1 cellular context compared by ENCODE assay signal in the genomic region with DNA sequence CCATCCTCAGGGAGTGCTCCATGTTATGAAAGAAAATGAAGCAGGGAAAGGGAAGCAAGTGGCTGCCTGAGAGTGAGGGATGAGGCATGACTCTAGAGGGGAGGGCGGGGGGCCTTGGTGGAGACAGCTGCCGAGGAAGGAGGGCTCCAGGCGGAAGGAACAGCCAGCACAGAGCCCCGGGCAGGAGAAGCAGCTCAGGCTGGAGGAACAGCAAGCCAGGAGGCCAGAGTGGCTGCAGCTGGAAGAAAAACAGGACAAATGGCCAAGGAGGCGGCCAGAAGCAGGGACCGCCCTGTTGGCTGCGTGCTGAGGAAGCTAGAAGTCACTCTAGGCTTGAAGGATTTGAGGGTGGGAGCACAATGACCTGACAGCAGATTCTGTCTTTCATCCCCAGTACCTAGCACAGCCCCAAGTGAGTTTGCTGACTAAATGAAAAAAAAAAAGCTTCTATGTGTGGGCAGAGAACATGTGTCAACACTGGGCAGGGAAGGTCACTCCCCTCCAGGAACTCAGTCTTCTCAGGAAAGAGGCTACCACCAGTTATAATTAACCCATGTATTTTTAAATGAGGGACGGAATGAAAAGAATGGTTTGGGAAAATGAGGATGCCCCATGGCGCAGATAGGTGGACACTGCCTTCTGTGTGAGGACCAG.
TF ChIP-seq lines count a peak whose summit lies in the region.

No MANE protein-coding gene starts in this region.

TF ChIP-seq in GM23338, 12 proteins besides CTCF, POLR2A, EP300 and RAD21 (continued from another document):
- TF ChIP-seq, protein P1, sequence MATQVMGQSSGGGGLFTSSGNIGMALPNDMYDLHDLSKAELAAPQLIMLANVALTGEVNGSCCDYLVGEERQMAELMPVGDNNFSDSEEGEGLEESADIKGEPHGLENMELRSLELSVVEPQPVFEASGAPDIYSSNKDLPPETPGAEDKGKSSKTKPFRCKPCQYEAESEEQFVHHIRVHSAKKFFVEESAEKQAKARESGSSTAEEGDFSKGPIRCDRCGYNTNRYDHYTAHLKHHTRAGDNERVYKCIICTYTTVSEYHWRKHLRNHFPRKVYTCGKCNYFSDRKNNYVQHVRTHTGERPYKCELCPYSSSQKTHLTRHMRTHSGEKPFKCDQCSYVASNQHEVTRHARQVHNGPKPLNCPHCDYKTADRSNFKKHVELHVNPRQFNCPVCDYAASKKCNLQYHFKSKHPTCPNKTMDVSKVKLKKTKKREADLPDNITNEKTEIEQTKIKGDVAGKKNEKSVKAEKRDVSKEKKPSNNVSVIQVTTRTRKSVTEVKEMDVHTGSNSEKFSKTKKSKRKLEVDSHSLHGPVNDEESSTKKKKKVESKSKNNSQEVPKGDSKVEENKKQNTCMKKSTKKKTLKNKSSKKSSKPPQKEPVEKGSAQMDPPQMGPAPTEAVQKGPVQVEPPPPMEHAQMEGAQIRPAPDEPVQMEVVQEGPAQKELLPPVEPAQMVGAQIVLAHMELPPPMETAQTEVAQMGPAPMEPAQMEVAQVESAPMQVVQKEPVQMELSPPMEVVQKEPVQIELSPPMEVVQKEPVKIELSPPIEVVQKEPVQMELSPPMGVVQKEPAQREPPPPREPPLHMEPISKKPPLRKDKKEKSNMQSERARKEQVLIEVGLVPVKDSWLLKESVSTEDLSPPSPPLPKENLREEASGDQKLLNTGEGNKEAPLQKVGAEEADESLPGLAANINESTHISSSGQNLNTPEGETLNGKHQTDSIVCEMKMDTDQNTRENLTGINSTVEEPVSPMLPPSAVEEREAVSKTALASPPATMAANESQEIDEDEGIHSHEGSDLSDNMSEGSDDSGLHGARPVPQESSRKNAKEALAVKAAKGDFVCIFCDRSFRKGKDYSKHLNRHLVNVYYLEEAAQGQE (IDR thresholded peaks at IDR 0.05; ENCODE audit: unreplicated experiment), result no peak
- no peak for TF ChIP-seq EZH2phosphoT487 (IDR thresholded peaks at IDR 0.05; ENCODE audit: unreplicated experiment)
- TF ChIP-seq, protein P2, sequence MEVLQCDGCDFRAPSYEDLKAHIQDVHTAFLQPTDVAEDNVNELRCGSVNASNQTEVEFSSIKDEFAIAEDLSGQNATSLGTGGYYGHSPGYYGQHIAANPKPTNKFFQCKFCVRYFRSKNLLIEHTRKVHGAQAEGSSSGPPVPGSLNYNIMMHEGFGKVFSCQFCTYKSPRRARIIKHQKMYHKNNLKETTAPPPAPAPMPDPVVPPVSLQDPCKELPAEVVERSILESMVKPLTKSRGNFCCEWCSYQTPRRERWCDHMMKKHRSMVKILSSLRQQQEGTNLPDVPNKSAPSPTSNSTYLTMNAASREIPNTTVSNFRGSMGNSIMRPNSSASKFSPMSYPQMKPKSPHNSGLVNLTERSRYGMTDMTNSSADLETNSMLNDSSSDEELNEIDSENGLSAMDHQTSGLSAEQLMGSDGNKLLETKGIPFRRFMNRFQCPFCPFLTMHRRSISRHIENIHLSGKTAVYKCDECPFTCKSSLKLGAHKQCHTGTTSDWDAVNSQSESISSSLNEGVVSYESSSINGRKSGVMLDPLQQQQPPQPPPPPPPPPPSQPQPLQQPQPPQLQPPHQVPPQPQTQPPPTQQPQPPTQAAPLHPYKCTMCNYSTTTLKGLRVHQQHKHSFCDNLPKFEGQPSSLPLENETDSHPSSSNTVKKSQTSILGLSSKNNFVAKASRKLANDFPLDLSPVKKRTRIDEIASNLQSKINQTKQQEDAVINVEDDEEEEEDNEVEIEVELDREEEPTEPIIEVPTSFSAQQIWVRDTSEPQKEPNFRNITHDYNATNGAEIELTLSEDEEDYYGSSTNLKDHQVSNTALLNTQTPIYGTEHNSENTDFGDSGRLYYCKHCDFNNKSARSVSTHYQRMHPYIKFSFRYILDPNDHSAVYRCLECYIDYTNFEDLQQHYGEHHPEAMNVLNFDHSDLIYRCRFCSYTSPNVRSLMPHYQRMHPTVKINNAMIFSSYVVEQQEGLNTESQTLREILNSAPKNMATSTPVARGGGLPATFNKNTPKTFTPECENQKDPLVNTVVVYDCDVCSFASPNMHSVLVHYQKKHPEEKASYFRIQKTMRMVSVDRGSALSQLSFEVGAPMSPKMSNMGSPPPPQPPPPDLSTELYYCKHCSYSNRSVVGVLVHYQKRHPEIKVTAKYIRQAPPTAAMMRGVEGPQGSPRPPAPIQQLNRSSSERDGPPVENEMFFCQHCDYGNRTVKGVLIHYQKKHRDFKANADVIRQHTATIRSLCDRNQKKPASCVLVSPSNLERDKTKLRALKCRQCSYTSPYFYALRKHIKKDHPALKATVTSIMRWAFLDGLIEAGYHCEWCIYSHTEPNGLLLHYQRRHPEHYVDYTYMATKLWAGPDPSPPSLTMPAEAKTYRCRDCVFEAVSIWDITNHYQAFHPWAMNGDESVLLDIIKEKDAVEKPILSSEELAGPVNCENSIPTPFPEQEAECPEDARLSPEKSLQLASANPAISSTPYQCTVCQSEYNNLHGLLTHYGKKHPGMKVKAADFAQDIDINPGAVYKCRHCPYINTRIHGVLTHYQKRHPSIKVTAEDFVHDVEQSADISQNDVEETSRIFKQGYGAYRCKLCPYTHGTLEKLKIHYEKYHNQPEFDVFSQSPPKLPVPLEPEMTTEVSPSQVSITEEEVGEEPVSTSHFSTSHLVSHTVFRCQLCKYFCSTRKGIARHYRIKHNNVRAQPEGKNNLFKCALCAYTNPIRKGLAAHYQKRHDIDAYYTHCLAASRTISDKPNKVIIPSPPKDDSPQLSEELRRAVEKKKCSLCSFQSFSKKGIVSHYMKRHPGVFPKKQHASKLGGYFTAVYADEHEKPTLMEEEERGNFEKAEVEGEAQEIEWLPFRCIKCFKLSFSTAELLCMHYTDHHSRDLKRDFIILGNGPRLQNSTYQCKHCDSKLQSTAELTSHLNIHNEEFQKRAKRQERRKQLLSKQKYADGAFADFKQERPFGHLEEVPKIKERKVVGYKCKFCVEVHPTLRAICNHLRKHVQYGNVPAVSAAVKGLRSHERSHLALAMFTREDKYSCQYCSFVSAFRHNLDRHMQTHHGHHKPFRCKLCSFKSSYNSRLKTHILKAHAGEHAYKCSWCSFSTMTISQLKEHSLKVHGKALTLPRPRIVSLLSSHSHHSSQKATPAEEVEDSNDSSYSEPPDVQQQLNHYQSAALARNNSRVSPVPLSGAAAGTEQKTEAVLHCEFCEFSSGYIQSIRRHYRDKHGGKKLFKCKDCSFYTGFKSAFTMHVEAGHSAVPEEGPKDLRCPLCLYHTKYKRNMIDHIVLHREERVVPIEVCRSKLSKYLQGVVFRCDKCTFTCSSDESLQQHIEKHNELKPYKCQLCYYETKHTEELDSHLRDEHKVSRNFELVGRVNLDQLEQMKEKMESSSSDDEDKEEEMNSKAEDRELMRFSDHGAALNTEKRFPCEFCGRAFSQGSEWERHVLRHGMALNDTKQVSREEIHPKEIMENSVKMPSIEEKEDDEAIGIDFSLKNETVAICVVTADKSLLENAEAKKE (CRISPR knock-in tag; IDR thresholded peaks at IDR 0.05), result no peak
